ENCODE assay signal across 16 cellular contexts in the genomic region with DNA sequence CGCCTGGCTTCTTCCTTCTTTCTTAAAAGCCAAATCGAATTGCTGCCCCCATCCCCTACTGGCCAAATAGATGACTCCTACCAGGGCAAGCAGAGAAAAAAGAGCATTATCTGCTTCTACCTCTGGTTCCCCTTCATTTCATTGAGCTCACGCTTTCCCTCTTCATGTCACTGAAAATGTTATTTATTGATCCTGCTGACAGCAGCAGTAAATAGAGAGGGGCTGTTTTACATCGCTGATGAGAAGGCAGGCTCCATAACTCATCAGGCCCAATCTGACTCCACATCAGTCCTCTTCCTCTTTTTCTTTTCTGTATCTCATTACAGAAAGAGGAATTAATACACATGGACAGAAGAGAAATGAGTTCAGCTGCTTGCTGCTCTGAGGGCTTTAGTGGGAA.
"Had no signal": no experiment of that assay in that cellular context is flagged by ENCODE, and none has a peak within 500 bp of the region (broad histone marks: within the 10 kb centered on the region; RNA-seq: fewer than 3 reads in every experiment).

No MANE protein-coding gene starts in this region.

- H3K27me3 ChIP-seq: hepatocyte, neutrophil, right lobe of liver, transverse colon had no signal

- H3K4me3 ChIP-seq: hepatocyte, lung, psoas muscle, right lobe of liver, thoracic aorta, transverse colon had no signal

- H3K36me3 ChIP-seq: neutrophil, right lobe of liver, thoracic aorta, transverse colon had no signal

- H2AFZ ChIP-seq: hepatocyte had no signal

- H3K9me3 ChIP-seq: neutrophil, psoas muscle, right lobe of liver, thoracic aorta, transverse colon had no signal

- H3K27ac ChIP-seq: hepatocyte, neutrophil, psoas muscle, right lobe of liver, thoracic aorta, transverse colon had no signal

- H3K4me2 ChIP-seq: hepatocyte had no signal

- H3K4me1 ChIP-seq: psoas muscle, right lobe of liver, transverse colon had no signal

- H3K79me2 ChIP-seq: hepatocyte had no signal

- DNase-seq: foreskin melanocyte; head of caudate nucleus; kidney; left cardiac atrium; left ventricle myocardium superior; naive thymus-derived CD4-positive, alpha-beta T cell; psoas muscle; retina; right lobe of liver; stimulated activated CD4-positive, alpha-beta T cell treated with anti-CD3 and anti-CD28 coated beads, Interleukin-4, amount 100 ng/mL, for 24 hours; stimulated activated naive CD8-positive, alpha-beta T cell treated with anti-CD3 and anti-CD28 coated beads, Interleukin-15, amount 100 ng/mL, for 72 hours; transverse colon had no signal
